In genomic region chr6:21033575-21034026, GRCh38 we compare ENCODE assay signal across 1 cellular context.
TF ChIP-seq lines count a peak whose summit lies in the region.

No MANE protein-coding gene starts in this region.

TF ChIP-seq in HepG2, 621 proteins besides CTCF, POLR2A, EP300 and RAD21 (continued from another document):
- no peak for TF ChIP-seq ZNF414 (CRISPR knock-in tag; IDR thresholded peaks at IDR 0.05)
- no peak for TF ChIP-seq NFATC3 (CRISPR knock-in tag; IDR thresholded peaks at IDR 0.05)
- no peak for TF ChIP-seq SNAPC5 (CRISPR knock-in tag; IDR thresholded peaks at IDR 0.05; ENCODE audit: borderline replicate concordance)
- no peak for TF ChIP-seq ZKSCAN1 (IDR thresholded peaks at IDR 0.05; ENCODE audit: low read length)
- no peak for TF ChIP-seq ZNF224 (CRISPR knock-in tag; IDR thresholded peaks at IDR 0.05)
- TF ChIP-seq TFE3 (CRISPR knock-in tag; IDR thresholded peaks at IDR 0.05) = no peak
- TF ChIP-seq ZNF468 (CRISPR knock-in tag; IDR thresholded peaks at IDR 0.05) = no peak
- TF ChIP-seq KLF11 (CRISPR knock-in tag; IDR thresholded peaks at IDR 0.05) = no peak
